ENCODE assay signal across 21 cellular contexts in the genomic region with DNA sequence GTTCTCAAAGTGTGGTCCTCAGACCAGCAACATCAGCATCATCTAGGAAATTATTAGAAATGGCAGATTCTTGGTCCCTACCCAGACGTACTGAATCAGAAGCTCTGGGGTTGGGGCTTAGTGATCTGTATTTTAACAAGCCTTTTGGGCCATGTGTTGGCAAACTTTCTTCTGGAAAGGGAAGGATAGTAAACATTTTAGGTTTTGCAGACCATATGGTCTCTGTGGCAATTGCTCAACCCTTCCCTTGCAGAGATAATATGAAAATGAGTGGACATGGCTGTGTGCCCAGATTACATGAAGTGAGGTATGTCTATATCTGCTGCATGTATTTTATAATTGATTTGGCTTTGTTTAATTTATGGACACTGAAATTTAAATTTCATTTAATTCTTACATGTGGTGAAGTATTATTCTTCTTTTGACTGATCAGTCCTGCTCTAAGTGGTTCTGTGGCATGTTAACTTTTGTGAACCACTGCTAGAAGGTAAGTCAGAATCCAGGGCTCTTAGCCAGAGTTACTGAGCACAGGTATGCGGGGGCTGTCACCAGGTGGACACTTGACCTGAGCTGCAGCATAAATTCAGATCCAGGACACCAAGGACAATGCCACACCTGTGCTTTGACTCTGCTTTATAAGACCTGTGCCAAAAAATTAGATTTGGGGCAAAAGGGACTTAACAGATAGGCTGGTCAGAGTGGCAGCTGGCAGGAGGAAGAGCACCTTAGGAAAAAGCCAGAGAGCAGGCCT. TPM values are rescaled to one million over a fixed set of nuclear protein-coding genes. Genes with fewer than 3 reads are reported as not detected.
DNase-seq lines count a peak whose midpoint lies in the region; ATAC-seq and TF ChIP-seq lines count a peak whose summit lies in the region.
"Had no signal": no experiment of that assay in that cellular context is flagged by ENCODE, and none has a peak within 500 bp of the region (broad histone marks: within the 10 kb centered on the region; RNA-seq: fewer than 3 reads in every experiment).

No MANE protein-coding gene starts in this region.

- H3K36me3 ChIP-seq in spleen, result peaks cover 0 to 64% (median 0%) of the 10 kb centered on the region in 6 donors
- no peaks in the 10 kb centered on the region for H3K36me3 ChIP-seq in upper lobe of left lung
- H3K36me3 ChIP-seq: gastroesophageal sphincter, neutrophil had no signal

- ATAC-seq in upper lobe of left lung (ENCODE audit: low FRiP score in 2 of 2), result no peak
- ATAC-seq: gastroesophageal sphincter, left colon had no signal

- intact Hi-C loops in spleen (cut with DNase I; ENCODE audit: low total_unique reads), result no loop called here

- H3K27me3 ChIP-seq in spleen (replicated peaks in 1 of 7) (no peaks in the 10 kb centered on the region), upper lobe of left lung (no peaks in the 10 kb centered on the region)
- H3K27me3 ChIP-seq: gastroesophageal sphincter had no signal

- H3K4me1 ChIP-seq in spleen, result peaks cover 0 to 44% (median 11%) of the 10 kb centered on the region in 6 donors
- H3K4me1 ChIP-seq in upper lobe of left lung, result peaks cover 0 to 11% (median 2%) of the 10 kb centered on the region in 4 donors
- H3K4me1 ChIP-seq: gastroesophageal sphincter had no signal

- TF ChIP-seq POLR2A in spleen (IDR thresholded peaks at IDR 0.05) (no peak), upper lobe of left lung (IDR thresholded peaks at IDR 0.05) (no peak)

- TF ChIP-seq EP300 in upper lobe of left lung (IDR thresholded peaks at IDR 0.05), result no peak

- H3K4me3 ChIP-seq in spleen (no peak overlapping the region), upper lobe of left lung (no peak overlapping the region)
- H3K4me3 ChIP-seq: gastroesophageal sphincter had no signal

- peak; percentile 96 for DNase-seq in DMS 273 (lab: John Stamatoyannopoulos, UW; ENCODE audit: unreplicated experiment)
- peak; percentile 40 for DNase-seq in NCI-H1092 treated with DMSO at 0.1 percent for 48 hours (lab: John Stamatoyannopoulos, UW)
- peak; percentile 29 for DNase-seq in amniotic epithelial cell (ENCODE audit: low read depth)
- peak; percentile 44 for DNase-seq in iris pigment epithelial cell (ENCODE audit: low read depth)
- DNase-seq in spleen, result no peak
- DNase-seq in upper lobe of left lung, result no peak
- no peak for DNase-seq in SIG-M5 (lab: John Stamatoyannopoulos, UW)
- no peak for DNase-seq in NCI-H82 (lab: John Stamatoyannopoulos, UW)
- DNase-seq: activated CD4-positive, alpha-beta T cell treated with anti-CD3 and anti-CD28 coated beads, Interleukin-2, amount 10 ng/mL, durations not matched to agents 24 days and 14 days; activated naive CD4-positive, alpha-beta T cell treated with Interleukin-2 at 50 U/mL for 16 hours; aorta; CD8-positive, alpha-beta memory T cell; left colon; NK-92 treated with Interleukin-12 subunit alpha and Interleukin-12 subunit beta, amount 100 ng/mL, for 24 hours; stimulated activated CD4-positive, alpha-beta T cell treated with anti-CD3 and anti-CD28 coated beads, Interleukin-15, amount 100 ng/mL, for 24 hours; stimulated activated naive CD4-positive, alpha-beta T cell; trophoblast cell had no signal

- no peaks in the 10 kb centered on the region for H3K9me3 ChIP-seq in spleen
- H3K9me3 ChIP-seq in upper lobe of left lung, result no peaks in the 10 kb centered on the region
- H3K9me3 ChIP-seq: gastroesophageal sphincter, neutrophil had no signal

- WGBS in spleen, 5 donors, result 41 to 79% (median 48%) methylated on average over 2 of the region's 2 CpGs
- WGBS in upper lobe of left lung, 2 donors, result 35 to 50% methylated on average over 1 to 2 of the region's 2 CpGs

- peak overlapping the region in 2 of 8 donors; percentile 12 to 34 for H3K27ac ChIP-seq in spleen
- no peak overlapping the region for H3K27ac ChIP-seq in upper lobe of left lung
- H3K27ac ChIP-seq: gastroesophageal sphincter, neutrophil had no signal

- TF ChIP-seq CTCF in spleen (IDR thresholded peaks at IDR 0.05 in 8 of 11, conservative IDR thresholded peaks at IDR 0.05 in 3 of 11) (no peak), upper lobe of left lung (IDR thresholded peaks at IDR 0.05) (no peak)

RNA-seq across cellular contexts. Expression of a gene that starts 43.2 kb away (rescaled TPM):
- total RNA-seq in spleen (10 to 100 TPM; 31.7 to 89.9 (median 50.0) TPM), upper lobe of left lung (10 to 100 TPM in 3 of 6 donors, 1 to 10 TPM in 3; 2.1 to 21.9 (median 9.5) TPM)
- polyA plus RNA-seq in spleen, result 100 to 1,000 TPM; 106 to 145 (median 131) TPM
- total RNA-seq: renal cortical epithelial cell had no signal
- polyA plus RNA-seq: AG04450 had no signal

Comparison
In these comparisons a context has a peak if more than half of its experiments do, and no peak if none do; other contexts are left out.
1. DNase-seq: peak in DMS 273 (single experiment), NCI-H1092 treated with DMSO at 0.1 percent for 48 hours (single experiment), amniotic epithelial cell (single experiment) and iris pigment epithelial cell (single experiment); none in spleen (single experiment), upper lobe of left lung (0 of 2), SIG-M5 (single experiment) and NCI-H82 (single experiment).